Comparison of ENCODE assay signal across 16 cellular contexts in genomic region chr1:230265200-230266115, GRCh38.
"Had no signal": no experiment of that assay in that cellular context is flagged by ENCODE, and none has a peak within 500 bp of the region (broad histone marks: within the 10 kb centered on the region; RNA-seq: fewer than 3 reads in every experiment).

No MANE protein-coding gene starts in this region.

- DNase-seq: activated CD4-positive, alpha-beta T cell treated with anti-CD3 and anti-CD28 coated beads, Interleukin-2, amount 50 U/mL, for 48 hours; activated naive CD8-positive, alpha-beta T cell treated with anti-CD3 and anti-CD28 coated beads for 36 hours; activated T-cell treated with anti-CD3 and anti-CD28 coated beads, Interleukin-2, amount 50 U/mL, for 4 hours; amygdala; effector CD8-positive, alpha-beta T cell; foreskin keratinocyte; midbrain; stimulated activated CD4-positive, alpha-beta T cell treated with anti-CD3 and anti-CD28 coated beads, Interleukin-4, amount 100 ng/mL, for 1 hour; stimulated activated naive CD4-positive, alpha-beta T cell; T-helper 1 cell; transverse colon; WERI-Rb-1 had no signal

- ATAC-seq: activated T-cell treated with anti-CD3 and anti-CD28 coated beads, Interleukin-2, amount 50 U/mL, for 4 hours; foreskin keratinocyte had no signal

- H3K9me3 Mint-ChIP-seq: activated naive CD8-positive, alpha-beta T cell treated with anti-CD3 and anti-CD28 coated beads for 36 hours; activated T-cell treated with anti-CD3 and anti-CD28 coated beads, Interleukin-2, amount 50 U/mL, for 4 hours; brain; central memory CD8-positive, alpha-beta T cell had no signal

- H3K27ac ChIP-seq: foreskin keratinocyte, SK-N-MC, transverse colon had no signal

- H3K9me3 ChIP-seq: transverse colon had no signal

- H3K4me3 ChIP-seq: lung, SK-N-MC, transverse colon had no signal

- H3K27me3 Mint-ChIP-seq: activated naive CD8-positive, alpha-beta T cell treated with anti-CD3 and anti-CD28 coated beads for 36 hours; central memory CD8-positive, alpha-beta T cell had no signal

- H3K4me1 ChIP-seq: foreskin keratinocyte had no signal

- H3K27ac Mint-ChIP-seq: activated naive CD8-positive, alpha-beta T cell treated with anti-CD3 and anti-CD28 coated beads for 36 hours; brain had no signal

- H3K4me1 Mint-ChIP-seq: central memory CD8-positive, alpha-beta T cell had no signal

- H3K4me3 Mint-ChIP-seq: activated naive CD8-positive, alpha-beta T cell treated with anti-CD3 and anti-CD28 coated beads for 36 hours; activated T-cell treated with anti-CD3 and anti-CD28 coated beads, Interleukin-2, amount 50 U/mL, for 4 hours; brain; central memory CD8-positive, alpha-beta T cell had no signal

- H3K27me3 ChIP-seq: foreskin keratinocyte, transverse colon had no signal
